In genomic region chr11:41039592-41039991, GRCh38 we compare ENCODE assay signal across 1 cellular context.
TF ChIP-seq lines count a peak whose summit lies in the region.

No MANE protein-coding gene starts in this region.

TF ChIP-seq in GM12878, 131 proteins besides CTCF, POLR2A, EP300 and RAD21 (continued from another document):
- no peak for TF ChIP-seq NFXL1 (IDR thresholded peaks at IDR 0.05; ENCODE audit: borderline replicate concordance)
- no peak for TF ChIP-seq STAT3 (IDR thresholded peaks at IDR 0.05; ENCODE audit: low read depth, low read length)
- no peak for TF ChIP-seq FOXM1 (IDR thresholded peaks at IDR 0.05; ENCODE audit: low read depth, low read length)
- no peak for TF ChIP-seq IRF3 (IDR thresholded peaks at IDR 0.05)
- TF ChIP-seq MYB (IDR thresholded peaks at IDR 0.05; ENCODE audit: borderline replicate concordance, low read depth, low read length): no peak
- no peak for TF ChIP-seq MLLT1 (IDR thresholded peaks at IDR 0.05)
- TF ChIP-seq POU2F2 (IDR thresholded peaks at IDR 0.05; ENCODE audit: borderline replicate concordance, low read depth, low read length): no peak
- TF ChIP-seq SMAD1 (IDR thresholded peaks at IDR 0.05; ENCODE audit: low read depth, partially characterized antibody): no peak
TF ChIP-seq in GM12878: peak in this region for 0.
